Comparison of ENCODE assay signal across 8 cellular contexts in genomic region chr7:142632291-142633134, GRCh38.
DNase-seq lines count a peak whose midpoint lies in the region; ATAC-seq, FAIRE-seq and TF ChIP-seq lines count a peak whose summit lies in the region.

No MANE protein-coding gene starts in this region.

- FAIRE-seq in H54 (lab: Jason Lieb, UNC): peak; percentile 20

- TF ChIP-seq CTCF in GM12865 (IDR thresholded peaks at IDR 0.05; ENCODE audit: insufficient read depth, low read depth, low read length, missing control alignments) (peak; percentile 67), psoas muscle (IDR thresholded peaks at IDR 0.05) (peak; percentile 81)

- H3K4me3 ChIP-seq in GM12865 (ENCODE audit: low read depth, low read length) (no peak overlapping the region), psoas muscle (no peak overlapping the region)

- H3K27me3 Mint-ChIP-seq in activated naive CD4-positive, alpha-beta T cell treated with anti-CD3 and anti-CD28 coated beads, Interleukin-2, amount 10 ng/mL, durations not matched to agents 7 days and 5 days: peaks cover 8% of the 10 kb centered on the region

- peak; percentile 66 to 89 (median 76) for ATAC-seq in psoas muscle

- H3K9me3 ChIP-seq in psoas muscle: no peaks in the 10 kb centered on the region

- no peak overlapping the region for H3K27ac ChIP-seq in psoas muscle

- H3K4me3 Mint-ChIP-seq in activated naive CD4-positive, alpha-beta T cell treated with anti-CD3 and anti-CD28 coated beads, Interleukin-2, amount 10 ng/mL, durations not matched to agents 7 days and 5 days: no peak overlapping the region

- WGBS in psoas muscle, 3 donors: 27 to 30% (median 29%) methylated on average over 17 of the region's 17 CpGs

- no peaks in the 10 kb centered on the region for H3K9me3 Mint-ChIP-seq in activated naive CD4-positive, alpha-beta T cell treated with anti-CD3 and anti-CD28 coated beads, Interleukin-2, amount 10 ng/mL, durations not matched to agents 7 days and 5 days

- intact Hi-C loops in head of caudate nucleus (cut with DNase I): loop anchor here (2.0 kb wide), 1 partner anchor 150 kb away; no protein-coding TSS in a partner anchor
- intact Hi-C loops in psoas muscle (cut with DNase I): loop anchor here (1.0 to 10.0 kb wide), 4 partner anchors 80 to 151 kb away; no protein-coding TSS in a partner anchor

- peak overlapping the region; percentile 24 for H3K27ac Mint-ChIP-seq in activated naive CD4-positive, alpha-beta T cell treated with anti-CD3 and anti-CD28 coated beads, Interleukin-2, amount 10 ng/mL, durations not matched to agents 7 days and 5 days

- H3K36me3 ChIP-seq in psoas muscle (ENCODE audit: insufficient read depth in 1 of 2, low read depth in 1 of 2): no peaks in the 10 kb centered on the region

- no peak for TF ChIP-seq POLR2A in H54 (IDR thresholded peaks at IDR 0.05; ENCODE audit: low read depth, low read length)

- H3K36me3 Mint-ChIP-seq in activated naive CD4-positive, alpha-beta T cell treated with anti-CD3 and anti-CD28 coated beads, Interleukin-2, amount 10 ng/mL, durations not matched to agents 7 days and 5 days: no peaks in the 10 kb centered on the region

- CTCF ChIA-PET in activated naive CD4-positive, alpha-beta T cell treated with anti-CD3 and anti-CD28 coated beads, Interleukin-2, amount 10 ng/mL, durations not matched to agents 7 days and 5 days (lab: Charles Lee): interaction anchor here (0.7 to 6.3 kb wide), 10 partner anchors 10 to 371 kb away, joined by 3 to 72 read pairs (median 7); no protein-coding TSS in a partner anchor

- DNase-seq in GM12865 (ENCODE audit: low read depth): peak; percentile 78
- DNase-seq in H54 (ENCODE audit: insufficient read length, low spot score): peak; percentile 33
- DNase-seq in LHCN-M2 (ENCODE audit: low read depth): peak; percentile 72
- peak; percentile 68 for DNase-seq in SK-N-DZ (ENCODE audit: low spot score)
- DNase-seq in activated naive CD4-positive, alpha-beta T cell treated with anti-CD3 and anti-CD28 coated beads, Interleukin-2, amount 10 ng/mL, durations not matched to agents 7 days and 5 days: peak; percentile 61
- DNase-seq in head of caudate nucleus: peak; percentile 36 to 85 (median 66)
- no peak for DNase-seq in psoas muscle
- DNase-seq in SHP77 treated with DMSO at 0.1 percent for 48 hours (lab: John Stamatoyannopoulos, UW): no peak

- H3K4me1 ChIP-seq in psoas muscle: peaks cover 7% of the 10 kb centered on the region

- no peaks in the 10 kb centered on the region for H3K27me3 ChIP-seq in psoas muscle (ENCODE audit: insufficient read depth in 3 of 3, low read length in 2 of 3)

- H3K4me1 Mint-ChIP-seq in activated naive CD4-positive, alpha-beta T cell treated with anti-CD3 and anti-CD28 coated beads, Interleukin-2, amount 10 ng/mL, durations not matched to agents 7 days and 5 days: peaks cover 20% of the 10 kb centered on the region

Comparison
In these comparisons a context has a peak if more than half of its experiments do, and no peak if none do; other contexts are left out.
1. DNase-seq: peak in GM12865 (single experiment), H54 (single experiment), LHCN-M2 (single experiment), SK-N-DZ (single experiment), activated naive CD4-positive, alpha-beta T cell treated with anti-CD3 and anti-CD28 coated beads, Interleukin-2, amount 10 ng/mL, durations not matched to agents 7 days and 5 days (single experiment) and head of caudate nucleus (42 of 42); none in psoas muscle (0 of 2) and SHP77 treated with DMSO at 0.1 percent for 48 hours (single experiment).